In the genomic region with DNA sequence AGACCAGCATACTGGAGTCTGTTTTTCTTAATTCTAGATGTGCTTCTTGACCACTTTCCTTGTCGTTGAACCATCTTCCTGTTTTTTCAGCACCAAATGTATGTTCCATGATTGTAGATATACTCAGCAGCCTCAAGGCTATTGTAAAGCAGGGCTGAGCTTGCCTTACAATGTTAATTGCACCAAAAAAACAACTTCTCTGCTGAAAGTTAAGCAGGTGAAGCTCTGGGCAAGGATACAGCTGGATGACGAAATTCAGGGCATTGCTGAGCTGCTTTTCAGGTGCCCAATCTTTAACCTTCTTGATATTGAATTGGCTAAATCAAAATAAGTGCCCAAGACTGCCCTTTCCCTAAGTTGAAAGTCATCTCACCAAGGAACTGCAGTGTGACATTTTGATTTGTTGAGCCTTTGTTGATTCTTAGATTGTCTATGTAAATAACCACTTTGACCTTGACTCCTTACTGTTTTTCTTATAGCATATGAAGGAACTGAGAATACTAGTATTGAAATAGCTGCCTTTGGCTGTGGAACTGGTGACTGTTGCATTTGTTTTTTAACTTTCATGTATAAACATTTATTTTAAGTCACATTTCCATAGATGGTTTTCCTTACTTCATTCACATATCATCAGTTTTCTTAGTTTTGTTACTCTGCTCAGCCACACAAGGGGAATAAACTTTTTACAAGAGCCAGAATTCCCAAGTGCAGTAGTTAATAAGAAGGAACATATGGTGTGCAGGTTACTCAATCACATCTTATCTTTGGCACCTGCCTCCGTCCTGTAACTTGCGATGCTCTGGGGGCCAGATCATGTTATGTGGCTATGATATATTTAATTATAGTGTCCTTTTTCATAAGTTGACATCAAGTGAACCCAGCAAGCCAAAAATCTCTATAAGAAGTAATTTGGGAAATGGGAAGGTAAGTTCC, we compare ENCODE assay signal across 27 cellular contexts. TPM values are rescaled to one million over a fixed set of nuclear protein-coding genes. Genes with fewer than 3 reads are reported as not detected.
A peak's percentile ranks its signal among the peaks of the same experiment; 100 is the strongest.
DNase-seq lines count a peak whose midpoint lies in the region; ATAC-seq, FAIRE-seq and TF ChIP-seq lines count a peak whose summit lies in the region.
"Had no signal": no experiment of that assay in that cellular context is flagged by ENCODE, and none has a peak within 500 bp of the region (broad histone marks: within the 10 kb centered on the region; RNA-seq: fewer than 3 reads in every experiment).

No MANE protein-coding gene starts in this region.

- WGBS in H1 (ENCODE audit: extremely low coverage in 1 of 2, insufficient coverage in 1 of 2, insufficient read length in 1 of 2, insufficient replicate concordance in 2 of 2, low coverage in 1 of 2, low lambda C conversion rate in 2 of 2, missing lambda C conversion rate in 1 of 2), 2 experiments: 92% methylated on average over 4 of the region's 4 CpGs; no CpG with 5 or more reads in 1 of the 2 experiments
- WGBS in stomach, 5 donors: 40 to 67% (median 52%) methylated on average over 4 of the region's 4 CpGs

- H3K56ac ChIP-seq in H1 (replicated peaks; ENCODE audit: insufficient read length, low read depth, low read length): no peak overlapping the region

- no peak overlapping the region for H2BK12ac ChIP-seq in H1 (ENCODE audit: low read depth, low read length)

- H3K36me3 ChIP-seq in H1 (ENCODE audit: control insufficient read depth in 2 of 4, insufficient read depth in 4 of 4, low read length in 3 of 4) (no peaks in the 10 kb centered on the region), stomach (no peaks in the 10 kb centered on the region)
- H3K36me3 ChIP-seq: BLaER1, esophagus squamous epithelium, tibial artery had no signal

- no peak overlapping the region for H3K9ac ChIP-seq in H1 (replicated peaks in 1 of 4; ENCODE audit: extremely low read depth in 1 of 4, low read depth in 3 of 4, low read length in 3 of 4)
- H3K9ac ChIP-seq: BLaER1 had no signal

- no peak for TF ChIP-seq EP300 in H1 (IDR thresholded peaks at IDR 0.05; ENCODE audit: borderline replicate concordance in 1 of 2, low read depth in 2 of 2, low read length in 2 of 2)
- TF ChIP-seq EP300 in stomach (IDR thresholded peaks at IDR 0.05): no peak

- H3K27ac ChIP-seq in H1 (ENCODE audit: low read depth, low read length) (no peak overlapping the region), stomach (peak overlapping the region in 4 of 5 donors; percentile 20 to 52 (median 24))
- H3K27ac ChIP-seq: BLaER1, coronary artery, esophagus squamous epithelium, tibial artery had no signal

- no peak overlapping the region for H3K18ac ChIP-seq in H1 (ENCODE audit: extremely low read depth, low read length)

- H3K27me3 ChIP-seq in H1 (replicated peaks in 1 of 4; ENCODE audit: control insufficient read depth in 3 of 4, extremely low read depth in 1 of 4, insufficient read depth in 3 of 4, low read length in 3 of 4) (no peaks in the 10 kb centered on the region), stomach (no peaks in the 10 kb centered on the region)
- H3K27me3 ChIP-seq: BLaER1, esophagus squamous epithelium, tibial artery had no signal

- H3K4me3 Mint-ChIP-seq in activated T-cell treated with anti-CD3 and anti-CD28 coated beads, Interleukin-2, amount 50 U/mL, for 72 hours: no peak overlapping the region
- H3K4me3 Mint-ChIP-seq: activated naive CD4-positive, alpha-beta T cell treated with anti-CD3 and anti-CD28 coated beads for 36 hours; memory B cell; WTC11 had no signal

- peaks cover 6% of the 10 kb centered on the region; the same call in 1 of the 2 replicates for H3K79me1 ChIP-seq in H1 (ENCODE audit: low read depth, low read length)

- no peak overlapping the region for H4K91ac ChIP-seq in H1 (replicated peaks; ENCODE audit: insufficient read length, low read length)

- no peak for TF ChIP-seq RAD21 in H1 (IDR thresholded peaks at IDR 0.05 in 1 of 2, conservative IDR thresholded peaks at IDR 0.05 in 1 of 2; ENCODE audit: low read depth in 2 of 2, low read length in 2 of 2)

- no peak overlapping the region for H3K4ac ChIP-seq in H1 (replicated peaks; ENCODE audit: insufficient read length, low read depth, low read length)

- H3K4me1 ChIP-seq in H1 (replicated peaks in 1 of 4; ENCODE audit: control insufficient read depth in 3 of 4, insufficient read depth in 4 of 4, low read length in 3 of 4) (peaks cover 0 to 9% (median 4%) of the 10 kb centered on the region in 4 experiments; a peak in 3 of 7 replicates), stomach (peaks cover 4 to 46% (median 29%) of the 10 kb centered on the region in 4 donors)

- no peaks in the 10 kb centered on the region for H3K9me3 ChIP-seq in H1 (ENCODE audit: insufficient read depth in 2 of 2, low read depth in 1 of 2, low read length in 1 of 2)
- H3K9me3 ChIP-seq in stomach: no peaks in the 10 kb centered on the region
- H3K9me3 ChIP-seq: BLaER1, esophagus squamous epithelium, tibial artery had no signal

- peak; percentile 65 for DNase-seq in DMS 273 treated with DMSO at 0.1 percent for 48 hours (lab: John Stamatoyannopoulos, UW)
- DNase-seq in NCI-H2171 (lab: John Stamatoyannopoulos, UW): peak; percentile 25
- no peak for DNase-seq in H1 (ENCODE audit: low read depth in 1 of 2, low spot score in 2 of 2)
- no peak for DNase-seq in stomach
- DNase-seq in activated T-cell treated with anti-CD3 and anti-CD28 coated beads, Interleukin-2, amount 50 U/mL, for 72 hours: no peak
- no peak for DNase-seq in stimulated activated CD4-positive, alpha-beta T cell treated with anti-CD3 and anti-CD28 coated beads, Interleukin-2, amount 100 ng/mL, for 24 hours
- no peak for DNase-seq in COLO829 (ENCODE audit: low spot score)
- DNase-seq: activated CD4-positive, alpha-beta T cell treated with anti-CD3 and anti-CD28 coated beads, Interleukin-2, amount 50 U/mL, for 1 hour; activated naive CD4-positive, alpha-beta T cell treated with anti-CD3 and anti-CD28 coated beads for 36 hours; amniotic stem cell; Calu3; esophagus squamous epithelium; Karpas-422; left colon; NCI-H1048; NCI-H187; NCI-H526 treated with DMSO at 0.1 percent for 48 hours; occipital lobe; stimulated activated CD4-positive, alpha-beta T cell treated with anti-CD3 and anti-CD28 coated beads, Interleukin-15, amount 100 ng/mL, for 24 hours; stimulated activated naive CD8-positive, alpha-beta T cell treated with anti-CD3 and anti-CD28 coated beads, Interleukin-15, Interleukin-2, amounts not matched to agents 100 U/mL and 50 U/mL, for 24 hours; T1000; tibial artery had no signal

- H3K27me3 Mint-ChIP-seq in activated T-cell treated with anti-CD3 and anti-CD28 coated beads, Interleukin-2, amount 50 U/mL, for 72 hours (ENCODE audit: low read depth): no peaks in the 10 kb centered on the region
- H3K27me3 Mint-ChIP-seq: memory B cell had no signal

- H3K4me1 Mint-ChIP-seq in activated T-cell treated with anti-CD3 and anti-CD28 coated beads, Interleukin-2, amount 50 U/mL, for 72 hours (ENCODE audit: low read depth): peaks cover 49% of the 10 kb centered on the region

- peaks cover 0 to 54% of the 10 kb centered on the region in 2 experiments; a peak in 3 of 4 replicates for H3K79me2 ChIP-seq in H1 (ENCODE audit: control insufficient read depth in 1 of 2, insufficient read depth in 2 of 2, low read length in 2 of 2)

- H2AFZ ChIP-seq in H1 (ENCODE audit: low read length): no peak overlapping the region

- peaks cover 0 to 1% of the 10 kb centered on the region in 2 donors for H3K36me3 Mint-ChIP-seq in activated T-cell treated with anti-CD3 and anti-CD28 coated beads, Interleukin-2, amount 50 U/mL, for 72 hours (ENCODE audit: insufficient read depth in 2 of 2)
- H3K36me3 Mint-ChIP-seq: memory B cell, WTC11 had no signal

- no peak overlapping the region for H3K23ac ChIP-seq in H1 (ENCODE audit: insufficient read length)

- H3K14ac ChIP-seq in H1 (ENCODE audit: insufficient read length): no peak overlapping the region

- POLR2A ChIA-PET in H1 (lab: Charles Lee; ENCODE audit: partially characterized antibody): interaction anchor here (0.6 to 1.8 kb wide), 3 partner anchors 8 to 208 kb away, joined by 3 read pairs; no protein-coding TSS in a partner anchor

- no peak overlapping the region for H3K27ac Mint-ChIP-seq in activated T-cell treated with anti-CD3 and anti-CD28 coated beads, Interleukin-2, amount 50 U/mL, for 72 hours
- H3K27ac Mint-ChIP-seq: activated naive CD4-positive, alpha-beta T cell treated with anti-CD3 and anti-CD28 coated beads for 36 hours; memory B cell; WTC11 had no signal

- no peaks in the 10 kb centered on the region for H3K9me3 Mint-ChIP-seq in activated T-cell treated with anti-CD3 and anti-CD28 coated beads, Interleukin-2, amount 50 U/mL, for 72 hours
- H3K9me3 Mint-ChIP-seq: activated naive CD4-positive, alpha-beta T cell treated with anti-CD3 and anti-CD28 coated beads for 36 hours; memory B cell; WTC11 had no signal

- no peak for FAIRE-seq in H1 (lab: Jason Lieb, UNC)
- FAIRE-seq: frontal cortex had no signal

- no peak for TF ChIP-seq POLR2A in H1 (IDR thresholded peaks at IDR 0.05; ENCODE audit: control extremely low read depth in 1 of 2, low read depth in 2 of 2, low read length in 2 of 2)
- TF ChIP-seq POLR2A in stomach (IDR thresholded peaks at IDR 0.05): no peak

- no peak overlapping the region for H4K8ac ChIP-seq in H1 (ENCODE audit: extremely low read depth, insufficient read depth, low read length)

- no peak overlapping the region for H2BK15ac ChIP-seq in H1 (ENCODE audit: low read length)

- TF ChIP-seq CTCF in H1 (IDR thresholded peaks at IDR 0.05; ENCODE audit: control extremely low read depth in 1 of 3, insufficient read depth in 1 of 3, low read depth in 1 of 3, low read length in 3 of 3) (no peak), stomach (IDR thresholded peaks at IDR 0.05) (no peak)

- no peak overlapping the region for H2BK20ac ChIP-seq in H1 (ENCODE audit: low read length)

- H3K23me2 ChIP-seq in H1 (ENCODE audit: low read depth, low read length): peaks cover 5% of the 10 kb centered on the region

- intact Hi-C loops in stomach (cut with DNase I; ENCODE audit: low total_unique reads): no loop called here

- no peak overlapping the region for H3K4me3 ChIP-seq in H1 (ENCODE audit: extremely low read depth in 1 of 4, insufficient read depth in 2 of 4, low read depth in 3 of 4, low read length in 4 of 4)
- H3K4me3 ChIP-seq in stomach: no peak overlapping the region
- H3K4me3 ChIP-seq: BLaER1, coronary artery, tibial artery had no signal

- no peak overlapping the region for H2BK5ac ChIP-seq in H1 (ENCODE audit: low read depth, low read length)

- no peak overlapping the region for H2AK5ac ChIP-seq in H1 (ENCODE audit: low read depth, low read length)

- ATAC-seq in activated T-cell treated with anti-CD3 and anti-CD28 coated beads, Interleukin-2, amount 50 U/mL, for 72 hours (replicated peaks in 1 of 2): no peak
- ATAC-seq: left colon; stimulated activated naive CD8-positive, alpha-beta T cell treated with anti-CD3 and anti-CD28 coated beads, Interleukin-15, Interleukin-2, amounts not matched to agents 100 U/mL and 50 U/mL, for 24 hours; WTC11 had no signal

- peaks cover 0 to 4% of the 10 kb centered on the region in 2 experiments for H4K20me1 ChIP-seq in H1 (replicated peaks in 1 of 2; ENCODE audit: control insufficient read depth in 1 of 2, insufficient read depth in 2 of 2, low read length in 2 of 2)

- CTCF ChIA-PET in H1 (lab: Charles Lee; ENCODE audit: partially characterized antibody): interaction anchor here (0.6 to 6.7 kb wide), 6 partner anchors 9 to 275 kb away, joined by 3 to 39 read pairs (median 4); no protein-coding TSS in a partner anchor

- no peak overlapping the region for H2BK120ac ChIP-seq in H1 (replicated peaks; ENCODE audit: low read depth, low read length)

- H4K5ac ChIP-seq in H1 (ENCODE audit: insufficient read length, low read depth, low read length): no peak overlapping the region

- no peak overlapping the region for H3K4me2 ChIP-seq in H1 (ENCODE audit: insufficient read depth in 1 of 2, low read depth in 2 of 2, low read length in 2 of 2)

RNA-seq across cellular contexts. Expression of a gene that starts 3.1 kb away (rescaled TPM):
- 25.4 and 30.5 TPM in 2 replicates for total RNA-seq in H1 (2021; fragmentation: NEBNext Ultra II Directional; extraction: Animal tissue kit (Norgen Biotek cat#: 25700))
- polyA plus RNA-seq in H1 (2011; rRNA removed) (16.6 and 20.7 TPM in 2 replicates), stomach (10 to 100 TPM in 2 of 3 donors, 1 to 10 TPM in 1; 4.6 to 19.9 (median 10.2) TPM)
- 24.5 TPM for polyA plus RNA-seq in H1 (2011; cell fraction: cytosol; rRNA removed)
- 21.5 TPM for polyA plus RNA-seq in H1 (2011; cell fraction: nucleus; rRNA removed)
- polyA plus RNA-seq in H1 (2012, experiment 1 of 2): 17.0 to 21.9 TPM (median 20.4 TPM) in 4 replicates
- 2.8 TPM for polyA plus RNA-seq in H1 (2012, experiment 2 of 2)
- 11.9 TPM for polyA plus RNA-seq in H1 (2013, experiment 1 of 2)
- 11.6 TPM for polyA plus RNA-seq in H1 (2013, experiment 2 of 2)
- polyA minus RNA-seq in H1 (2011; rRNA and poly(A)+ RNA removed): 48.6 and 60.4 TPM in 2 replicates
- 19.4 TPM for polyA minus RNA-seq in H1 (2011; cell fraction: cytosol; rRNA and poly(A)+ RNA removed)
- 20.4 TPM for polyA minus RNA-seq in H1 (2011; cell fraction: nucleus; rRNA and poly(A)+ RNA removed)
- 10 to 100 TPM; 60.3 to 87.0 (median 66.5) TPM for total RNA-seq in stomach
- total RNA-seq in activated T-cell treated with anti-CD3 and anti-CD28 coated beads, Interleukin-2, amount 50 U/mL, for 72 hours: 10 to 100 TPM; 40.8 to 44.8 TPM

RNA-seq across cellular contexts. Expression of a gene that starts 39.5 kb away (rescaled TPM):
- total RNA-seq in H1 (2021; fragmentation: NEBNext Ultra II Directional; extraction: Animal tissue kit (Norgen Biotek cat#: 25700)): 61.2 and 64.5 TPM in 2 replicates
- 67.6 and 75.0 TPM in 2 replicates for polyA plus RNA-seq in H1 (2011; rRNA removed)
- 60.1 TPM for polyA plus RNA-seq in H1 (2011; cell fraction: cytosol; rRNA removed)
- 137 TPM for polyA plus RNA-seq in H1 (2011; cell fraction: nucleus; rRNA removed)
- polyA plus RNA-seq in H1 (2012, experiment 1 of 2): 43.2 to 67.8 TPM (median 62.6 TPM) in 4 replicates
- polyA plus RNA-seq in H1 (2012, experiment 2 of 2): 59.7 TPM
- polyA plus RNA-seq in H1 (2013, experiment 1 of 2): 43.2 TPM
- 45.3 TPM for polyA plus RNA-seq in H1 (2013, experiment 2 of 2)
- polyA minus RNA-seq in H1 (2011; rRNA and poly(A)+ RNA removed): 98.6 and 143 TPM in 2 replicates
- polyA minus RNA-seq in H1 (2011; cell fraction: cytosol; rRNA and poly(A)+ RNA removed): 63.4 TPM
- polyA minus RNA-seq in H1 (2011; cell fraction: nucleus; rRNA and poly(A)+ RNA removed): 48.7 TPM
- 10 to 100 TPM in 2 of 5 donors, 1 to 10 TPM in 3; 1.2 to 18.5 (median 5.7) TPM for total RNA-seq in stomach
- polyA plus RNA-seq in stomach: 1 to 10 TPM; 1.1 to 8.2 (median 3.2) TPM
- 1 to 10 TPM in 1 of 2 donors, under 1 TPM in 1; 0.84 to 2.0 TPM for total RNA-seq in activated T-cell treated with anti-CD3 and anti-CD28 coated beads, Interleukin-2, amount 50 U/mL, for 72 hours

Comparison
In these comparisons a context has a peak if more than half of its experiments do, and no peak if none do; other contexts are left out.
1. DNase-seq: peak in DMS 273 treated with DMSO at 0.1 percent for 48 hours (single experiment) and NCI-H2171 (single experiment); none in H1 (0 of 2), stomach (single experiment), activated T-cell treated with anti-CD3 and anti-CD28 coated beads, Interleukin-2, amount 50 U/mL, for 72 hours (0 of 2), stimulated activated CD4-positive, alpha-beta T cell treated with anti-CD3 and anti-CD28 coated beads, Interleukin-2, amount 100 ng/mL, for 24 hours (0 of 2) and COLO829 (single experiment).